ENCODE assay signal across 6 cellular contexts in the genomic region with DNA sequence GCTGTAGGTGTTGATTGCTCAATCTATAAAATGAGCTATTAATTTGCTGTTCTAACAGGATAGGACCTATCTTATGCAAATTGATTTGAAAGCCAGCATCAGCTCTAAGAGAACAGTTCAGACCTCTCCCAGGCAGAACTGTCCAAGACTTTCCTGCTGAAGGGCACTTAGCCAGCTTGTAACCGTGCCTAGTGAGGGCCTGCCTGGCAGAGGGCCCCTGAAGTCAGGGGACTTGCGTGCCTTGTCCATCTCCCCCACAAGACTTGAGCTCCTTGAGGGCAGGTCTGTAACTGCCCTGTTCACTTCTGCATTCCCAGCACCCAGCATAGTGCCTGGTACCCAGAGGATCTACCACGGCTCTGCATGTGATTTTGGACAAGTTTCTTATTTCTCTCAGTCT.
"Had no signal": no experiment of that assay in that cellular context is flagged by ENCODE, and none has a peak within 500 bp of the region (broad histone marks: within the 10 kb centered on the region; RNA-seq: fewer than 3 reads in every experiment).

No MANE protein-coding gene starts in this region.

- H3K27ac ChIP-seq: HL-60 had no signal

- ATAC-seq: HepG2, K562 had no signal

- H3K4me3 ChIP-seq: K562 had no signal

- DNase-seq: IMR-90, KBM-7, KG1 had no signal
